ENCODE assay signal across 10 cellular contexts in the genomic region with DNA sequence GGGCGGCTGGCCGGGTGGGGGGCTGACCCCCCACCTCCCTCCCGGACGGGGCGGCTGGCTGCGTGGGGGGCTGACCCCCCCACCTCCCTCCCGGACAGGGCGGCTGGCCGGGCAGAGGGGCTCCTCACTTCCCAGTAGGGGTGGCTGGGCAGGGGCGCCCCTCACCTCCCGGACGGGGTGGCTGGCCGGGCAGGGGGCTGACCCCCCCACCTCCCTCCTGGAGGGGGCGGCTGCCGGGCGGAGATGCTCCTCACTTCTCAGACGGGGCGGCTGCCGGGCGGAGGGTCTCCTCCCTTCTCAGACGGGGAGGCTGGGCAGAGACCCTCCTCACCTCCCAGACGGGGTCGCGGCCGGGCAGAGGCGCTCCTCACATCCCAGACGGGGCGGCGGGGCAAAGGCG. TPM values are rescaled to one million over a fixed set of nuclear protein-coding genes. Genes with fewer than 3 reads are reported as not detected.
DNase-seq lines count a peak whose midpoint lies in the region; ATAC-seq, FAIRE-seq and TF ChIP-seq lines count a peak whose summit lies in the region.
"Not testable (repeated sequence)": the region's sequence is repeated elsewhere in the genome, so short reads cannot be mapped to it uniquely, and the experiment has no call there.
"Had no signal": no experiment of that assay in that cellular context is flagged by ENCODE, and none has a peak within 500 bp of the region (broad histone marks: within the 10 kb centered on the region; RNA-seq: fewer than 3 reads in every experiment).

No MANE protein-coding gene starts in this region.

- H3K4me3 ChIP-seq in kidney (ENCODE audit: low read length in 2 of 2); right lobe of liver; sigmoid colon; upper lobe of right lung: not testable (repeated sequence)

- not testable (repeated sequence) for H3K27ac Mint-ChIP-seq in chondrocyte (ENCODE audit: unreplicated experiment)

- H3K9me3 Mint-ChIP-seq in chondrocyte (ENCODE audit: low read depth), result not testable (repeated sequence)

- FAIRE-seq in kidney (lab: Jason Lieb, UNC), result not testable (repeated sequence)

- not testable (repeated sequence) for TF ChIP-seq POLR2A in right lobe of liver (IDR thresholded peaks at IDR 0.05); sigmoid colon (IDR thresholded peaks at IDR 0.05)

- H3K4me1 Mint-ChIP-seq in chondrocyte (ENCODE audit: low read depth), result peaks cover 20% of the 10 kb centered on the region

- H3K4me3 Mint-ChIP-seq in chondrocyte (ENCODE audit: unreplicated experiment), result not testable (repeated sequence)

- not testable (repeated sequence) for TF ChIP-seq CTCF in chondrocyte (IDR thresholded peaks at IDR 0.05); kidney (IDR thresholded peaks at IDR 0.05; ENCODE audit: borderline replicate concordance, extremely low read depth, insufficient read depth); right lobe of liver (IDR thresholded peaks at IDR 0.05); sigmoid colon (IDR thresholded peaks at IDR 0.05); upper lobe of right lung (IDR thresholded peaks at IDR 0.05)

- TF ChIP-seq EP300 in sigmoid colon (IDR thresholded peaks at IDR 0.05), result not testable (repeated sequence)

- peak; percentile 72 for DNase-seq in chondrocyte (ENCODE audit: low spot score)
- DNase-seq in Right ventricle myocardium superior, result peak; percentile 27
- peak; percentile 77 for DNase-seq in kidney
- DNase-seq in right lobe of liver, result peak in 2 of 3 donors; percentile 14 to 53
- peak; percentile 64 for DNase-seq in posterior vena cava (ENCODE audit: low spot score)
- peak; percentile 65 for DNase-seq in sigmoid colon
- DNase-seq in upper lobe of right lung, result peak; percentile 54

- H3K9ac ChIP-seq in kidney (ENCODE audit: low read length in 2 of 2), result not testable (repeated sequence)

- H3K27me3 Mint-ChIP-seq in chondrocyte (ENCODE audit: low read depth), result not testable (repeated sequence)

- not testable (repeated sequence) for H3K36me3 Mint-ChIP-seq in chondrocyte (ENCODE audit: low read depth)

- H3K36me3 ChIP-seq in kidney (ENCODE audit: control insufficient read depth in 1 of 2, insufficient read depth in 2 of 2, low read length in 2 of 2); right lobe of liver: not testable (repeated sequence)
- H3K36me3 ChIP-seq in sigmoid colon, result peaks cover 0 to 11% (median 9%) of the 10 kb centered on the region in 4 donors
- H3K36me3 ChIP-seq in upper lobe of right lung, result peaks cover 13% of the 10 kb centered on the region

- not testable (repeated sequence) for ATAC-seq in Right ventricle myocardium superior (ENCODE audit: poor library complexity); right lobe of liver; upper lobe of right lung

- not testable (repeated sequence) for H3K27ac ChIP-seq in kidney (ENCODE audit: low read depth in 2 of 2, low read length in 2 of 2); right lobe of liver; sigmoid colon; upper lobe of right lung

- not testable (repeated sequence) for H3K27me3 ChIP-seq in right lobe of liver, sigmoid colon, upper lobe of right lung

- intact Hi-C loops in Right ventricle myocardium superior (cut with DNase I); kidney (cut with DNase I); right lobe of liver (cut with DNase I); posterior vena cava (cut with DNase I); upper lobe of right lung (cut with DNase I): not testable (repeated sequence)
- intact Hi-C loops in sigmoid colon (cut with DNase I), result loop anchor here (10.0 kb wide), 1 partner anchor 219 kb away; a partner anchor contains a TSS

- H3K4me1 ChIP-seq in kidney (ENCODE audit: control insufficient read depth in 1 of 2, insufficient read depth in 1 of 2, low read depth in 1 of 2, low read length in 2 of 2) (peaks cover 0 to 19% of the 10 kb centered on the region in 2 donors), right lobe of liver (peaks cover 0 to 43% (median 12%) of the 10 kb centered on the region in 4 donors), sigmoid colon (peaks cover 0 to 23% (median 18%) of the 10 kb centered on the region in 4 donors), upper lobe of right lung (peaks cover 16% of the 10 kb centered on the region)

- not testable (repeated sequence) for H3K9me3 ChIP-seq in kidney (ENCODE audit: control insufficient read depth in 1 of 2, low read length in 2 of 2); right lobe of liver; sigmoid colon; upper lobe of right lung

- WGBS in right lobe of liver (ENCODE audit: insufficient coverage, low coverage, low lambda C conversion rate, missing lambda C conversion rate), result 70% methylated on average over 2 of the region's 30 CpGs
- 97% methylated on average over 30 of the region's 30 CpGs for WGBS in sigmoid colon, 2 donors

RNA-seq across cellular contexts. Expression of a gene that starts 4.1 kb away (rescaled TPM):
- 15.8 to 25.9 TPM (median 19.3 TPM) in 3 replicates for total RNA-seq in chondrocyte
- 7.5 TPM for total RNA-seq in Right ventricle myocardium superior
- total RNA-seq in kidney, result 21.3 TPM
- 26.0 TPM for polyA plus RNA-seq in kidney (ENCODE audit: insufficient read depth, low read depth, low replicate concordance)
- total RNA-seq in right lobe of liver, result 10 to 100 TPM in 5 of 6 experiments, 1 to 10 TPM in 1; 9.8 to 14.6 (median 12.1) TPM
- 10 to 100 TPM; 14.5 to 15.5 TPM for total RNA-seq in posterior vena cava
- 10 to 100 TPM; 11.4 to 22.7 (median 18.3) TPM for total RNA-seq in sigmoid colon
- polyA plus RNA-seq in sigmoid colon, result 10 to 100 TPM in 1 of 3 donors, 1 to 10 TPM in 2; 8.4 to 17.3 (median 9.9) TPM
- 20.5 TPM for total RNA-seq in upper lobe of right lung

RNA-seq across cellular contexts. Expression of a gene that starts 5.8 kb away (rescaled TPM):
- total RNA-seq in chondrocyte (7.2 to 13.3 TPM (median 10.5 TPM) in 3 replicates), Right ventricle myocardium superior (61.5 TPM), kidney (250 TPM), right lobe of liver (1,000 to 10,000 TPM; 1,495 to 2,818 (median 2,205) TPM), posterior vena cava (10 to 100 TPM; 27.5 to 51.7 TPM), sigmoid colon (100 to 1,000 TPM in 3 of 4 donors, 10 to 100 TPM in 1; 46.7 to 254 (median 179) TPM), upper lobe of right lung (200 TPM)
- polyA plus RNA-seq in kidney (ENCODE audit: insufficient read depth, low read depth, low replicate concordance) (521 TPM), sigmoid colon (10 to 100 TPM in 1 of 3 donors, 1 to 10 TPM in 2; 2.3 to 63.4 (median 3.0) TPM)
- polyA plus RNA-seq: CD14-positive monocyte had no signal

RNA-seq across cellular contexts. Expression of a gene that starts 17.1 kb away (rescaled TPM):
- total RNA-seq in chondrocyte, result 56.9 to 85.6 TPM (median 61.2 TPM) in 3 replicates
- total RNA-seq in Right ventricle myocardium superior, result 33.6 TPM
- 67.8 TPM for total RNA-seq in kidney
- polyA plus RNA-seq in kidney (ENCODE audit: insufficient read depth, low read depth, low replicate concordance), result 55.0 TPM
- 10 to 100 TPM; 26.3 to 73.1 (median 47.1) TPM for total RNA-seq in right lobe of liver
- 10 to 100 TPM; 41.6 to 42.9 TPM for total RNA-seq in posterior vena cava
- total RNA-seq in sigmoid colon, result 10 to 100 TPM; 22.1 to 73.4 (median 33.4) TPM
- 10 to 100 TPM; 25.0 to 68.2 (median 30.6) TPM for polyA plus RNA-seq in sigmoid colon
- 58.8 TPM for total RNA-seq in upper lobe of right lung

RNA-seq across cellular contexts. Expression of a gene that starts 17.3 kb away (rescaled TPM):
- total RNA-seq in chondrocyte, result 43.5 to 59.3 TPM (median 50.6 TPM) in 3 replicates
- 39.6 TPM for total RNA-seq in Right ventricle myocardium superior
- total RNA-seq in kidney, result 62.0 TPM
- 83.0 TPM for polyA plus RNA-seq in kidney (ENCODE audit: insufficient read depth, low read depth, low replicate concordance)
- total RNA-seq in right lobe of liver, result 10 to 100 TPM in 5 of 6 experiments, 1 to 10 TPM in 1; 9.3 to 33.8 (median 18.3) TPM
- 10 to 100 TPM; 41.6 to 52.0 TPM for total RNA-seq in posterior vena cava
- 10 to 100 TPM; 60.1 to 96.9 (median 75.8) TPM for total RNA-seq in sigmoid colon
- polyA plus RNA-seq in sigmoid colon, result 10 to 100 TPM; 52.5 to 73.5 (median 58.9) TPM
- total RNA-seq in upper lobe of right lung, result 43.9 TPM

RNA-seq across cellular contexts. Expression of a gene that starts 30.2 kb away (rescaled TPM):
- total RNA-seq in chondrocyte (2.3 to 3.2 TPM (median 2.6 TPM) in 3 replicates), Right ventricle myocardium superior (5.5 TPM), kidney (200 TPM), right lobe of liver (1,000 to 10,000 TPM; 1,939 to 4,112 (median 3,131) TPM), posterior vena cava (10 to 100 TPM; 35.8 to 83.3 TPM), sigmoid colon (10 to 100 TPM; 14.3 to 40.0 (median 28.7) TPM), upper lobe of right lung (74.9 TPM)
- polyA plus RNA-seq in kidney (ENCODE audit: insufficient read depth, low read depth, low replicate concordance) (154 TPM), sigmoid colon (100 to 1,000 TPM in 1 of 3 donors, 1 to 10 TPM in 2; 3.6 to 118 (median 9.5) TPM)
- total RNA-seq: G401 had no signal
- polyA plus RNA-seq: CD4-positive, alpha-beta memory T cell had no signal

Comparison
In these comparisons a context has a peak if more than half of its experiments do, and no peak if none do; other contexts are left out.
1. DNase-seq: peak in every context shown above with its lines; median percentile 77 in kidney; 72 in chondrocyte; 65 in sigmoid colon; 64 in posterior vena cava; 54 in upper lobe of right lung; 34 in right lobe of liver; 27 in Right ventricle myocardium superior.